20 cellular contexts compared by ENCODE assay signal in genomic region chr20:63771046-63771707, GRCh38. TPM values are rescaled to one million over a fixed set of nuclear protein-coding genes. Genes with fewer than 3 reads are reported as not detected.
A peak's percentile ranks its signal among the peaks of the same experiment; 100 is the strongest.
DNase-seq lines count a peak whose midpoint lies in the region; ATAC-seq, FAIRE-seq and TF ChIP-seq lines count a peak whose summit lies in the region.
"Had no signal": no experiment of that assay in that cellular context is flagged by ENCODE, and none has a peak within 500 bp of the region (broad histone marks: within the 10 kb centered on the region; RNA-seq: fewer than 3 reads in every experiment).

No MANE protein-coding gene starts in this region.

- H4K20me1 ChIP-seq in K562 (replicated peaks; ENCODE audit: control insufficient read depth, insufficient read depth, low read length) (no peaks in the 10 kb centered on the region; the same call in 1 of the 2 replicates), osteoblast (ENCODE audit: insufficient read depth, low read length) (no peaks in the 10 kb centered on the region)

- no peak overlapping the region for H3K4me3 ChIP-seq in K562
- H3K4me3 ChIP-seq in osteoblast (ENCODE audit: insufficient read depth, low read length) = no peak overlapping the region
- H3K4me3 ChIP-seq: GM12878, GM23248, HAP-1 had no signal

- H2AFZ ChIP-seq in K562 (ENCODE audit: low read depth, low read length) = no peak overlapping the region
- no peak overlapping the region for H2AFZ ChIP-seq in osteoblast (ENCODE audit: low read length)
- H2AFZ ChIP-seq: GM23248 had no signal

- CTCF ChIA-PET in K562 (lab: Yijun Ruan, JAX; ENCODE audit: low intra/inter-chr PET ratio) = interaction anchor here (0.6 kb wide), 1 partner anchor 287 kb away, joined by 3 read pairs; no protein-coding TSS in a partner anchor

- peaks cover 7 to 62% of the 10 kb centered on the region in 2 experiments; a peak in 3 of 5 replicates for H3K4me1 ChIP-seq in K562 (replicated peaks in 1 of 2; ENCODE audit: control insufficient read depth in 2 of 2, insufficient read depth in 2 of 2, low read length in 2 of 2)
- H3K4me1 ChIP-seq in osteoblast (ENCODE audit: insufficient read depth, low read length) = no peaks in the 10 kb centered on the region
- H3K4me1 ChIP-seq: HAP-1 had no signal

- no peak for TF ChIP-seq POLR2A in K562 (conservative IDR thresholded peaks at IDR 0.05)

- in situ Hi-C loops in K562 (cut with MboI) = loop anchor here (5.0 kb wide), 1 partner anchor 59 kb away; no protein-coding TSS in a partner anchor

- H3K27ac ChIP-seq in K562 (ENCODE audit: extremely low read depth, low read depth, low read length) (no peak overlapping the region), osteoblast (ENCODE audit: low read depth, low read length) (no peak overlapping the region)
- H3K27ac ChIP-seq: GM23248, HL-60 had no signal

- H3K9ac ChIP-seq in K562 (ENCODE audit: insufficient read depth in 1 of 2, low read depth in 2 of 2, low read length in 2 of 2) = no peak overlapping the region; a peak in 1 of 4 replicates
- H3K9ac ChIP-seq: GM23248 had no signal

- no peaks in the 10 kb centered on the region for H3K9me3 Mint-ChIP-seq in natural killer cell treated with Interleukin-12 subunit alpha and Interleukin-12 subunit beta and Interleukin-15 and Interleukin-18, amount 100 ng/mL, for 72 hours
- H3K9me3 Mint-ChIP-seq in natural killer cell = no peaks in the 10 kb centered on the region
- H3K9me3 Mint-ChIP-seq in activated naive CD8-positive, alpha-beta T cell treated with anti-CD3 and anti-CD28 coated beads, Interleukin-2, amount 50 U/mL, for 24 hours = no peaks in the 10 kb centered on the region
- H3K9me3 Mint-ChIP-seq: CD4-positive, alpha-beta T cell; HFFc6; IgD-negative memory B cell had no signal

- BruUV-seq in K562 (replicated peaks; lab: Mats Ljungman, UMichigan) = no TSS peak

- no peak overlapping the region for H3K27ac Mint-ChIP-seq in natural killer cell treated with Interleukin-12 subunit alpha and Interleukin-12 subunit beta and Interleukin-15 and Interleukin-18, amount 100 ng/mL, for 72 hours
- no peak overlapping the region for H3K27ac Mint-ChIP-seq in natural killer cell
- no peak overlapping the region for H3K27ac Mint-ChIP-seq in activated naive CD8-positive, alpha-beta T cell treated with anti-CD3 and anti-CD28 coated beads, Interleukin-2, amount 50 U/mL, for 24 hours
- H3K27ac Mint-ChIP-seq: B cell; CD4-positive, alpha-beta T cell; HFFc6; IgD-negative memory B cell had no signal

- H3K36me3 Mint-ChIP-seq in natural killer cell treated with Interleukin-12 subunit alpha and Interleukin-12 subunit beta and Interleukin-15 and Interleukin-18, amount 100 ng/mL, for 72 hours = no peaks in the 10 kb centered on the region
- H3K36me3 Mint-ChIP-seq in natural killer cell = no peaks in the 10 kb centered on the region
- no peaks in the 10 kb centered on the region for H3K36me3 Mint-ChIP-seq in activated naive CD8-positive, alpha-beta T cell treated with anti-CD3 and anti-CD28 coated beads, Interleukin-2, amount 50 U/mL, for 24 hours (ENCODE audit: low read depth)

- POLR2A ChIA-PET in K562 (lab: Yijun Ruan, JAX) = no interaction called here

- TF ChIP-seq RAD21 in K562 (CRISPR knock-in tag; conservative IDR thresholded peaks at IDR 0.05 in 1 of 2, IDR thresholded peaks at IDR 0.05 in 1 of 2) = no peak

- peak; percentile 56 for DNase-seq in natural killer cell treated with Interleukin-12 subunit alpha and Interleukin-12 subunit beta and Interleukin-15 and Interleukin-18, amount 100 ng/mL, for 72 hours (ENCODE audit: low spot score)
- DNase-seq in natural killer cell (no peak), K562 (ENCODE audit: extremely low read depth in 1 of 4, low spot score in 3 of 4) (no peak), osteoblast (ENCODE audit: insufficient read length, low spot score, missing footprints) (peak; percentile 38), NCI-H2196 treated with DMSO at 0.1 percent for 48 hours (lab: John Stamatoyannopoulos, UW; ENCODE audit: unreplicated experiment) (no peak)
- DNase-seq in activated naive CD8-positive, alpha-beta T cell treated with anti-CD3 and anti-CD28 coated beads, Interleukin-2, amount 50 U/mL, for 24 hours = no peak
- DNase-seq: C1 segment of cervical spinal cord; Calu3; CD4-positive, alpha-beta T cell; DMS79; GM23248; HFFc6 had no signal

- peaks cover 0 to 3% of the 10 kb centered on the region in 2 donors for H3K4me1 Mint-ChIP-seq in natural killer cell treated with Interleukin-12 subunit alpha and Interleukin-12 subunit beta and Interleukin-15 and Interleukin-18, amount 100 ng/mL, for 72 hours (ENCODE audit: low read depth in 2 of 2)
- H3K4me1 Mint-ChIP-seq in natural killer cell = no peaks in the 10 kb centered on the region
- H3K4me1 Mint-ChIP-seq in activated naive CD8-positive, alpha-beta T cell treated with anti-CD3 and anti-CD28 coated beads, Interleukin-2, amount 50 U/mL, for 24 hours = no peaks in the 10 kb centered on the region
- H3K4me1 Mint-ChIP-seq: B cell had no signal

- TF ChIP-seq CTCF in natural killer cell (IDR thresholded peaks at IDR 0.05) (no peak), K562 (IDR thresholded peaks at IDR 0.05 in 2 of 3, conservative IDR thresholded peaks at IDR 0.05 in 1 of 3; ENCODE audit: insufficient read depth in 2 of 3, low read depth in 1 of 3, low read length in 3 of 3) (no peak), osteoblast (IDR thresholded peaks at IDR 0.05; ENCODE audit: extremely low read depth, low read depth, low read length) (no peak)

- FAIRE-seq in K562 (lab: Jason Lieb, UNC) = no peak
- FAIRE-seq: A204.1, GM12878, GM18507 had no signal

- no peak for ATAC-seq in natural killer cell treated with Interleukin-12 subunit alpha and Interleukin-12 subunit beta and Interleukin-15 and Interleukin-18, amount 100 ng/mL, for 72 hours
- ATAC-seq in natural killer cell = no peak
- ATAC-seq in K562 = no peak
- ATAC-seq in activated naive CD8-positive, alpha-beta T cell treated with anti-CD3 and anti-CD28 coated beads, Interleukin-2, amount 50 U/mL, for 24 hours = no peak
- ATAC-seq in GM21528 (IDR thresholded peaks at IDR 0.05; ENCODE audit: low FRiP score, unreplicated experiment) = no peak
- ATAC-seq: GM12878 had no signal

- no peaks in the 10 kb centered on the region for H3K27me3 Mint-ChIP-seq in natural killer cell treated with Interleukin-12 subunit alpha and Interleukin-12 subunit beta and Interleukin-15 and Interleukin-18, amount 100 ng/mL, for 72 hours
- no peaks in the 10 kb centered on the region for H3K27me3 Mint-ChIP-seq in natural killer cell (ENCODE audit: low read depth in 2 of 2)
- H3K27me3 Mint-ChIP-seq in activated naive CD8-positive, alpha-beta T cell treated with anti-CD3 and anti-CD28 coated beads, Interleukin-2, amount 50 U/mL, for 24 hours = no peaks in the 10 kb centered on the region
- H3K27me3 Mint-ChIP-seq: CD4-positive, alpha-beta T cell had no signal

- WGBS in K562 (ENCODE audit: insufficient coverage, low coverage, missing lambda C conversion rate) = 84% methylated on average over 17 of the region's 52 CpGs

- H3K4me2 ChIP-seq in K562 (ENCODE audit: insufficient read depth, low read length) (no peak overlapping the region), osteoblast (ENCODE audit: insufficient read depth, low read length) (no peak overlapping the region)

- H3K27me3 ChIP-seq in K562 (ENCODE audit: control insufficient read depth in 2 of 2, insufficient read depth in 2 of 2, low read length in 2 of 2) (peaks cover 0 to 9% of the 10 kb centered on the region in 2 experiments; a peak in 2 of 5 replicates), osteoblast (ENCODE audit: insufficient read depth, low read length) (peaks cover 4% of the 10 kb centered on the region)

- H3K9me3 ChIP-seq in K562 (replicated peaks; ENCODE audit: control insufficient read depth, insufficient read depth, low read depth, low read length) (no peaks in the 10 kb centered on the region), osteoblast (ENCODE audit: low read depth, low read length) (no peaks in the 10 kb centered on the region)
- H3K9me3 ChIP-seq: HAP-1 had no signal

- TF ChIP-seq EP300 in K562 (IDR thresholded peaks at IDR 0.05; ENCODE audit: low read length) = no peak

- H3K4me3 Mint-ChIP-seq in natural killer cell treated with Interleukin-12 subunit alpha and Interleukin-12 subunit beta and Interleukin-15 and Interleukin-18, amount 100 ng/mL, for 72 hours = no peak overlapping the region
- no peak overlapping the region for H3K4me3 Mint-ChIP-seq in natural killer cell
- no peak overlapping the region for H3K4me3 Mint-ChIP-seq in activated naive CD8-positive, alpha-beta T cell treated with anti-CD3 and anti-CD28 coated beads, Interleukin-2, amount 50 U/mL, for 24 hours
- H3K4me3 Mint-ChIP-seq: B cell; CD4-positive, alpha-beta T cell; HFFc6; IgD-negative memory B cell had no signal

- no peaks in the 10 kb centered on the region for H3K9me1 ChIP-seq in K562 (ENCODE audit: control insufficient read depth, insufficient read depth, low read length)

- no peaks in the 10 kb centered on the region for H3K79me2 ChIP-seq in K562 (ENCODE audit: control insufficient read depth, insufficient read depth, low read length)
- no peaks in the 10 kb centered on the region for H3K79me2 ChIP-seq in osteoblast (ENCODE audit: insufficient read depth, low read length)

- no peaks in the 10 kb centered on the region for H3K36me3 ChIP-seq in K562 (ENCODE audit: control insufficient read depth, insufficient read depth, low read length)
- H3K36me3 ChIP-seq in osteoblast (ENCODE audit: insufficient read depth, low read length) = no peaks in the 10 kb centered on the region
- H3K36me3 ChIP-seq: HAP-1 had no signal

- intact Hi-C loops in natural killer cell (cut with micrococcal nuclease) (no loop called here), K562 (cut with micrococcal nuclease) (no loop called here)

RNA-seq across cellular contexts. Expression of gene SLC2A4RG, which starts 31.6 kb away (rescaled TPM):
- total RNA-seq in natural killer cell treated with Interleukin-12 subunit alpha and Interleukin-12 subunit beta and Interleukin-15 and Interleukin-18, amount 100 ng/mL, for 72 hours = 10 to 100 TPM; 21.0 to 31.1 TPM
- total RNA-seq in natural killer cell = 100 to 1,000 TPM in 1 of 3 donors, 10 to 100 TPM in 2; 90.4 to 100 (median 95.5) TPM
- 22.0 and 60.9 TPM in 2 replicates for total RNA-seq in K562 (2011; cell fraction: chromatin; rRNA removed; ENCODE audit: low replicate concordance)
- total RNA-seq in K562 (2011; cell fraction: nucleolus; rRNA removed) = 104 and 105 TPM in 2 replicates
- total RNA-seq in K562 (2011; cell fraction: nucleoplasm; rRNA removed) = 35.7 and 41.6 TPM in 2 replicates
- total RNA-seq in K562 (2014; rRNA removed) = 62.7 and 92.2 TPM in 2 replicates
- 8.2 and 8.3 TPM in 2 replicates for total RNA-seq in K562 (2014; rRNA removed; fragmentation: Illumina TruSeq; extraction: Trizol)
- total RNA-seq in K562 (2015; rRNA removed; fragmentation: Illumina TruSeq; extraction: Trizol) = 26.5 and 28.3 TPM in 2 replicates
- 97.3 and 104 TPM in 2 replicates for total RNA-seq in K562 (2021)
- 29.5 and 48.0 TPM in 2 replicates for polyA plus RNA-seq in K562 (2011; rRNA removed)
- 27.4 and 73.4 TPM in 2 replicates for polyA plus RNA-seq in K562 (2011; cell fraction: cytosol; rRNA removed)
- 238 and 316 TPM in 2 replicates for polyA plus RNA-seq in K562 (2011; cell fraction: nucleus; rRNA removed)
- 65.5 and 70.1 TPM in 2 replicates for polyA plus RNA-seq in K562 (2012)
- 10.3 and 24.9 TPM in 2 replicates for polyA plus RNA-seq in K562 (2014; fragmentation: Illumina TruSeq; extraction: Trizol)
- polyA plus RNA-seq in K562 (2014; fragmentation: Nextera tagmentation; extraction: Ambion mirVana) = 1 to 10 TPM in 1 of 2 experiments, under 1 TPM in 1; 0.34 to 1.1 TPM
- 62.6 and 84.4 TPM in 2 replicates for polyA plus RNA-seq in K562 (2014; rRNA removed)
- 1.6 and 4.4 TPM in 2 replicates for polyA minus RNA-seq in K562 (2011; rRNA and poly(A)+ RNA removed)
- 14.8 and 20.6 TPM in 2 replicates for polyA minus RNA-seq in K562 (2011; cell fraction: cytosol; rRNA and poly(A)+ RNA removed)
- 47.3 and 53.0 TPM in 2 replicates for polyA minus RNA-seq in K562 (2011; cell fraction: nucleus; rRNA and poly(A)+ RNA removed)
- 27.5 and 29.5 TPM in 2 replicates for total RNA-seq in osteoblast

RNA-seq across cellular contexts. Expression of gene LIME1, which starts 34.7 kb away (rescaled TPM):
- 10 to 100 TPM in 1 of 2 donors, 1 to 10 TPM in 1; 9.3 to 15.7 TPM for total RNA-seq in natural killer cell treated with Interleukin-12 subunit alpha and Interleukin-12 subunit beta and Interleukin-15 and Interleukin-18, amount 100 ng/mL, for 72 hours
- total RNA-seq in natural killer cell (10 to 100 TPM; 86.5 to 94.4 (median 91.7) TPM), K562 (2014; rRNA removed) (9.5 and 12.7 TPM in 2 replicates), K562 (2014; rRNA removed; fragmentation: Illumina TruSeq; extraction: Trizol) (0.11 and 0.32 TPM in 2 replicates), K562 (2015; rRNA removed; fragmentation: Illumina TruSeq; extraction: Trizol) (2.7 and 2.8 TPM in 2 replicates), K562 (2021) (9.3 and 10.2 TPM in 2 replicates), osteoblast (1.8 and 2.9 TPM in 2 replicates)
- total RNA-seq in K562 (2011; cell fraction: chromatin; rRNA removed; ENCODE audit: low replicate concordance) = 6.7 and 27.9 TPM in 2 replicates
- total RNA-seq in K562 (2011; cell fraction: nucleolus; rRNA removed) = 29.6 and 36.2 TPM in 2 replicates
- 12.0 and 12.1 TPM in 2 replicates for total RNA-seq in K562 (2011; cell fraction: nucleoplasm; rRNA removed)
- polyA plus RNA-seq in K562 (2011; rRNA removed) (1.5 and 3.9 TPM in 2 replicates), K562 (2014; fragmentation: Illumina TruSeq; extraction: Trizol) (0.83 and 2.3 TPM in 2 replicates), K562 (2014; fragmentation: Nextera tagmentation; extraction: Ambion mirVana) (not detected), K562 (2014; rRNA removed) (17.1 and 20.2 TPM in 2 replicates)
- 4.5 and 15.8 TPM in 2 replicates for polyA plus RNA-seq in K562 (2011; cell fraction: cytosol; rRNA removed)
- polyA plus RNA-seq in K562 (2011; cell fraction: nucleus; rRNA removed) = 37.1 and 90.0 TPM in 2 replicates
- polyA plus RNA-seq in K562 (2012) = 5.5 and 10.7 TPM in 2 replicates
- 0.06 and 0.25 TPM in 2 replicates for polyA minus RNA-seq in K562 (2011; rRNA and poly(A)+ RNA removed)
- 1.2 and 1.5 TPM in 2 replicates for polyA minus RNA-seq in K562 (2011; cell fraction: cytosol; rRNA and poly(A)+ RNA removed)
- polyA minus RNA-seq in K562 (2011; cell fraction: nucleus; rRNA and poly(A)+ RNA removed) = 4.7 and 7.7 TPM in 2 replicates

RNA-seq across cellular contexts. Expression of gene ZBTB46, which starts 59.9 kb away (rescaled TPM):
- total RNA-seq in natural killer cell treated with Interleukin-12 subunit alpha and Interleukin-12 subunit beta and Interleukin-15 and Interleukin-18, amount 100 ng/mL, for 72 hours = 1 to 10 TPM in 1 of 2 donors, under 1 TPM in 1; 0.25 to 1.2 TPM
- total RNA-seq in natural killer cell = 1 to 10 TPM; 1.1 TPM
- 6.4 and 23.8 TPM in 2 replicates for total RNA-seq in K562 (2011; cell fraction: chromatin; rRNA removed; ENCODE audit: low replicate concordance)
- total RNA-seq in K562 (2011; cell fraction: nucleolus; rRNA removed) = 8.2 and 11.0 TPM in 2 replicates
- 6.0 and 7.5 TPM in 2 replicates for total RNA-seq in K562 (2011; cell fraction: nucleoplasm; rRNA removed)
- total RNA-seq in K562 (2014; rRNA removed) = 2.2 and 2.6 TPM in 2 replicates
- 0.38 and 0.40 TPM in 2 replicates for total RNA-seq in K562 (2014; rRNA removed; fragmentation: Illumina TruSeq; extraction: Trizol)
- total RNA-seq in K562 (2015; rRNA removed; fragmentation: Illumina TruSeq; extraction: Trizol) = 2.3 TPM in 2 replicates
- total RNA-seq in K562 (2021) = 4.1 and 4.6 TPM in 2 replicates
- polyA plus RNA-seq in K562 (2011; rRNA removed) = 1.1 and 1.7 TPM in 2 replicates
- polyA plus RNA-seq in K562 (2011; cell fraction: cytosol; rRNA removed) = 1.7 and 3.0 TPM in 2 replicates
- 4.8 and 8.1 TPM in 2 replicates for polyA plus RNA-seq in K562 (2011; cell fraction: nucleus; rRNA removed)
- 2.3 and 3.0 TPM in 2 replicates for polyA plus RNA-seq in K562 (2012)
- polyA plus RNA-seq in K562 (2014; fragmentation: Illumina TruSeq; extraction: Trizol) = 0.39 and 1.1 TPM in 2 replicates
- under 1 TPM; 0.29 to 0.58 TPM for polyA plus RNA-seq in K562 (2014; fragmentation: Nextera tagmentation; extraction: Ambion mirVana)
- 1.3 and 2.0 TPM in 2 replicates for polyA plus RNA-seq in K562 (2014; rRNA removed)
- 13.0 and 13.5 TPM in 2 replicates for polyA minus RNA-seq in K562 (2011; rRNA and poly(A)+ RNA removed)
- polyA minus RNA-seq in K562 (2011; cell fraction: cytosol; rRNA and poly(A)+ RNA removed) = 14.3 and 18.7 TPM in 2 replicates
- polyA minus RNA-seq in K562 (2011; cell fraction: nucleus; rRNA and poly(A)+ RNA removed) = 4.2 and 5.1 TPM in 2 replicates
- total RNA-seq in osteoblast = under 0.01 and 0.36 TPM in 2 replicates

Comparison
In these comparisons a context has a peak if more than half of its experiments do, and no peak if none do; other contexts are left out.
1. DNase-seq: peak in natural killer cell treated with Interleukin-12 subunit alpha and Interleukin-12 subunit beta and Interleukin-15 and Interleukin-18, amount 100 ng/mL, for 72 hours (single experiment) and osteoblast (single experiment); none in natural killer cell (single experiment), K562 (0 of 4), NCI-H2196 treated with DMSO at 0.1 percent for 48 hours (single experiment) and activated naive CD8-positive, alpha-beta T cell treated with anti-CD3 and anti-CD28 coated beads, Interleukin-2, amount 50 U/mL, for 24 hours (single experiment).